31 cellular contexts compared by ENCODE assay signal in the genomic region with DNA sequence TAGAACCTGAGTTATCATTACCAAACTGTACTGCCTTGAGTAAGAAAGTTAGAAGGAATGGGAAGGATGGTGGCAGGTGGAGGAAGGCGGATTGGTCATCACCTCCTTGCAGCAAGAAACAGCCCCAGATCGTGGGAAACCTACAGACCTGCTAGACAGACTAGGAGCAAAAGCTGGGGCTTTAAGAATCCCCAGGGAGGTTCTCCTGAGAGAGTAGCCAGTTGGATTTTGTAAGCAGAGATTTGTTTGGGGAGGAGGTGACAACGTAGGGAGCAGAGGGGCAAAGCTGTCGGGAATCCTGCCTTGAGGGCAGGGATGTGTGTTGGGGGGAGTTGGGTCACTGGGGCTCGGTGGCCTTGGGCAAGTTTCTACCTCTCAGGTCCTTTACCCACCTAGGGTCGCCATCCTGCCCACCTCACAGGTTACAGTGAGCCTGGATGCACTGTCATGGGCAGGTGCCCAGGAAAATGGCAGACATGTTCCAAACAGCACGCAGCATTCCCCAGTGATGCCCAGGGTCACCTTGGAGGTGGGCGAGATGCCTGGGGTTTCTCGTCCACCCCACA. TPM values are rescaled to one million over a fixed set of nuclear protein-coding genes. Genes with fewer than 3 reads are reported as not detected.
DNase-seq lines count a peak whose midpoint lies in the region; ATAC-seq, FAIRE-seq and TF ChIP-seq lines count a peak whose summit lies in the region.
"Had no signal": no experiment of that assay in that cellular context is flagged by ENCODE, and none has a peak within 500 bp of the region (broad histone marks: within the 10 kb centered on the region; RNA-seq: fewer than 3 reads in every experiment).

No MANE protein-coding gene starts in this region.

- H2BK120ac ChIP-seq in trophoblast cell (ENCODE audit: insufficient read depth, low read length, poor library complexity) = no peak overlapping the region

- H3K27me3 ChIP-seq in HepG2 (ENCODE audit: control insufficient read depth in 1 of 2, insufficient read depth in 2 of 2, low read length in 2 of 2) = peaks cover 4 to 12% of the 10 kb centered on the region in 2 experiments; a peak in 4 of 5 replicates
- no peaks in the 10 kb centered on the region for H3K27me3 ChIP-seq in right lobe of liver
- peaks cover 18% of the 10 kb centered on the region for H3K27me3 ChIP-seq in astrocyte (ENCODE audit: insufficient read depth, low read length)
- no peaks in the 10 kb centered on the region for H3K27me3 ChIP-seq in trophoblast cell (ENCODE audit: insufficient read depth, low read length)
- peaks cover 22% of the 10 kb centered on the region for H3K27me3 ChIP-seq in lower lobe of right lung (ENCODE audit: low read depth)
- H3K27me3 ChIP-seq: breast epithelium had no signal

- FAIRE-seq in HepG2 (lab: Jason Lieb, UNC) = no peak
- no peak for FAIRE-seq in astrocyte (lab: Jason Lieb, UNC)
- FAIRE-seq: colon, G401.6 had no signal

- H3K4me3 Mint-ChIP-seq in astrocyte (ENCODE audit: unreplicated experiment) = no peak overlapping the region
- H3K4me3 Mint-ChIP-seq: activated CD4-positive, alpha-beta T cell treated with anti-CD3 and anti-CD28 coated beads for 36 hours had no signal

- H4K20me1 ChIP-seq in HepG2 (ENCODE audit: insufficient read depth, low read length) = no peaks in the 10 kb centered on the region
- no peaks in the 10 kb centered on the region for H4K20me1 ChIP-seq in astrocyte (ENCODE audit: insufficient read depth, low read length)

- H3K4me1 ChIP-seq in HepG2 (ENCODE audit: insufficient read depth, low read length) = peaks cover 15% of the 10 kb centered on the region
- H3K4me1 ChIP-seq in right lobe of liver = peaks cover 0 to 13% (median 7%) of the 10 kb centered on the region in 4 donors
- no peaks in the 10 kb centered on the region for H3K4me1 ChIP-seq in astrocyte (ENCODE audit: insufficient read depth, low read length)
- H3K4me1 ChIP-seq in trophoblast cell (ENCODE audit: control insufficient read depth in 1 of 2, insufficient read depth in 2 of 2, low read length in 2 of 2) = peaks cover 7 to 15% of the 10 kb centered on the region in 2 experiments
- peaks cover 11% of the 10 kb centered on the region for H3K4me1 ChIP-seq in lower lobe of right lung
- H3K4me1 ChIP-seq: breast epithelium, Caco-2 had no signal

- H3K4me1 Mint-ChIP-seq in astrocyte (ENCODE audit: low read depth, unreplicated experiment) = peaks cover 13% of the 10 kb centered on the region
- H3K4me1 Mint-ChIP-seq: activated naive CD4-positive, alpha-beta T cell treated with anti-CD3 and anti-CD28 coated beads, Interleukin-2, amount 50 U/mL, for 24 hours had no signal

- H3K36me3 ChIP-seq in HepG2 (replicated peaks in 1 of 2; ENCODE audit: control insufficient read depth in 1 of 2, insufficient read depth in 2 of 2, low read length in 2 of 2) (no peaks in the 10 kb centered on the region), right lobe of liver (no peaks in the 10 kb centered on the region), astrocyte (ENCODE audit: insufficient read depth, low read length) (no peaks in the 10 kb centered on the region), trophoblast cell (ENCODE audit: control insufficient read depth in 1 of 2, insufficient read depth in 2 of 2, low read length in 2 of 2) (no peaks in the 10 kb centered on the region), lower lobe of right lung (no peaks in the 10 kb centered on the region)
- H3K36me3 ChIP-seq: breast epithelium, MG63, stomach, tibial nerve had no signal

- no peak for TF ChIP-seq CTCF in HepG2 (CRISPR knock-in tag; IDR thresholded peaks at IDR 0.05)
- no peak for TF ChIP-seq CTCF in right lobe of liver (IDR thresholded peaks at IDR 0.05)
- no peak for TF ChIP-seq CTCF in astrocyte (IDR thresholded peaks at IDR 0.05; ENCODE audit: insufficient read depth, low read depth, low read length)
- TF ChIP-seq CTCF in lower lobe of right lung (IDR thresholded peaks at IDR 0.05) = no peak
- TF ChIP-seq CTCF in GM10266 (IDR thresholded peaks at IDR 0.05; ENCODE audit: control insufficient read depth, insufficient read depth, low read depth, missing control alignments) = no peak

- TF ChIP-seq POLR2A in HepG2 (IDR thresholded peaks at IDR 0.05; ENCODE audit: insufficient read depth in 1 of 2, low read depth in 2 of 2, low read length in 2 of 2) (no peak), right lobe of liver (IDR thresholded peaks at IDR 0.05) (no peak)

- intact Hi-C loops in HepG2 (cut with micrococcal nuclease; ENCODE audit: unreplicated experiment) = loop anchor here (1.0 to 10.0 kb wide), 2 partner anchors 14 to 55 kb away; a partner anchor contains a TSS
- intact Hi-C loops in right lobe of liver (cut with DNase I) = no loop called here
- intact Hi-C loops in lower lobe of right lung (cut with DNase I) = no loop called here

- H3K4ac ChIP-seq in trophoblast cell (ENCODE audit: low read depth, low read length) = no peak overlapping the region

- no peak overlapping the region for H3K18ac ChIP-seq in trophoblast cell (ENCODE audit: low read length)

- H4K12ac ChIP-seq in trophoblast cell (ENCODE audit: low read depth, low read length) = no peak overlapping the region

- H3K9me3 Mint-ChIP-seq in astrocyte (ENCODE audit: unreplicated experiment) = no peaks in the 10 kb centered on the region
- H3K9me3 Mint-ChIP-seq: activated naive CD4-positive, alpha-beta T cell treated with anti-CD3 and anti-CD28 coated beads, Interleukin-2, amount 50 U/mL, for 24 hours; activated T-helper 2 cell treated with anti-CD3 and anti-CD28 coated beads, Interferon-gamma antibody, Interleukin-2, Interleukin-4, amounts not matched to agents 10 μg/mL and 5 μg/mL and 100 μg/mL, durations not matched to agents 14 hours and 24 hours and 36 hours; immature natural killer cell had no signal

- peak overlapping the region; percentile 77 for H3K4me2 ChIP-seq in HepG2 (ENCODE audit: low read depth, low read length)
- no peak overlapping the region for H3K4me2 ChIP-seq in astrocyte (ENCODE audit: low read length)
- H3K4me2 ChIP-seq in trophoblast cell (ENCODE audit: low read length) = no peak overlapping the region

- no peaks in the 10 kb centered on the region for H3K36me3 Mint-ChIP-seq in astrocyte (ENCODE audit: low read depth, unreplicated experiment)
- H3K36me3 Mint-ChIP-seq: activated naive CD4-positive, alpha-beta T cell treated with anti-CD3 and anti-CD28 coated beads, Interleukin-2, amount 50 U/mL, for 24 hours; CD14-positive monocyte; immature natural killer cell had no signal

- H3K9ac ChIP-seq in HepG2 (ENCODE audit: insufficient read depth, low read depth, low read length) = no peak overlapping the region
- H3K9ac ChIP-seq in astrocyte (ENCODE audit: low read length) = no peak overlapping the region
- no peak overlapping the region for H3K9ac ChIP-seq in trophoblast cell (ENCODE audit: low read length)

- DNase-seq in HepG2 (ENCODE audit: low spot score) = no peak
- DNase-seq in right lobe of liver = no peak
- DNase-seq in astrocyte (ENCODE audit: low read depth) = no peak
- DNase-seq in trophoblast cell = no peak
- no peak for DNase-seq in hippocampal formation (lab: John Stamatoyannopoulos, UW)
- DNase-seq in lower lobe of right lung = no peak
- DNase-seq in GM10266 (ENCODE audit: extremely low spot score) = no peak
- DNase-seq: 8988T, DMS79, NCI-H1417, SW 1271 had no signal

- no peak for ATAC-seq in HepG2
- ATAC-seq in right lobe of liver = no peak
- ATAC-seq in lower lobe of right lung = no peak
- ATAC-seq in HG02973 (IDR thresholded peaks at IDR 0.05; ENCODE audit: unreplicated experiment) = no peak

- no TSS peak for BruUV-seq in HepG2 (replicated peaks; lab: Mats Ljungman, UMichigan)

- TF ChIP-seq EP300 in HepG2 (IDR thresholded peaks at IDR 0.05; ENCODE audit: low read depth in 2 of 2, low read length in 2 of 2) (no peak), HepG2 (CRISPR knock-in tag; IDR thresholded peaks at IDR 0.05; ENCODE audit: borderline replicate concordance) (no peak; the same call in 1 of the 2 replicates)

- WGBS in HepG2 (ENCODE audit: low lambda C conversion rate) = 72% methylated on average over 6 of the region's 9 CpGs
- WGBS in right lobe of liver (ENCODE audit: insufficient coverage, low coverage, low lambda C conversion rate, missing lambda C conversion rate) = 63% methylated on average over 2 of the region's 9 CpGs
- no CpG with 5 or more reads among the region's 9 CpGs for WGBS in trophoblast cell (ENCODE audit: extremely low coverage, insufficient coverage, insufficient read length)

- H3K27me3 Mint-ChIP-seq in astrocyte (ENCODE audit: low read depth, unreplicated experiment) = peaks cover 7% of the 10 kb centered on the region

- H3K9me3 ChIP-seq in HepG2 (ENCODE audit: low read length) (no peaks in the 10 kb centered on the region), right lobe of liver (no peaks in the 10 kb centered on the region), astrocyte (ENCODE audit: insufficient read depth, low read depth, low read length) (no peaks in the 10 kb centered on the region), trophoblast cell (ENCODE audit: insufficient read depth, low read depth, low read length) (peaks cover 2% of the 10 kb centered on the region), lower lobe of right lung (no peaks in the 10 kb centered on the region)
- H3K9me3 ChIP-seq: breast epithelium, Caco-2, MG63, stomach, tibial nerve had no signal

- H3K79me1 ChIP-seq in trophoblast cell (ENCODE audit: low read length) = peaks cover 12% of the 10 kb centered on the region

- H3K27ac ChIP-seq in HepG2 (ENCODE audit: extremely low read length, insufficient read depth, low read length) = no peak overlapping the region
- no peak overlapping the region for H3K27ac ChIP-seq in right lobe of liver
- H3K27ac ChIP-seq in astrocyte (ENCODE audit: low read depth, low read length) = no peak overlapping the region
- H3K27ac ChIP-seq in trophoblast cell (ENCODE audit: low read depth, low read length) = no peak overlapping the region
- no peak overlapping the region for H3K27ac ChIP-seq in lower lobe of right lung
- H3K27ac ChIP-seq: breast epithelium, epithelial cell of prostate, tibial nerve had no signal

- peak overlapping the region; percentile 44 for H4K91ac ChIP-seq in trophoblast cell (ENCODE audit: low read depth, low read length)

- H3K79me2 ChIP-seq in HepG2 (ENCODE audit: insufficient read depth, low read length) (no peaks in the 10 kb centered on the region), astrocyte (ENCODE audit: insufficient read depth, low read length) (no peaks in the 10 kb centered on the region), trophoblast cell (ENCODE audit: control insufficient read depth, insufficient read depth, low read length, poor library complexity) (no peaks in the 10 kb centered on the region)

- H3K4me3 ChIP-seq in HepG2 (replicated peaks in 1 of 3; ENCODE audit: insufficient read depth in 1 of 3, low read depth in 2 of 3, low read length in 3 of 3) = no peak overlapping the region
- H3K4me3 ChIP-seq in right lobe of liver = no peak overlapping the region
- no peak overlapping the region for H3K4me3 ChIP-seq in astrocyte (ENCODE audit: insufficient read depth, low read depth, low read length)
- no peak overlapping the region for H3K4me3 ChIP-seq in trophoblast cell (ENCODE audit: low read depth, low read length)
- H3K4me3 ChIP-seq in lower lobe of right lung = no peak overlapping the region
- H3K4me3 ChIP-seq: MG63 had no signal

- H4K8ac ChIP-seq in trophoblast cell (ENCODE audit: low read depth, low read length) = no peak overlapping the region

- H3K27ac Mint-ChIP-seq in astrocyte (ENCODE audit: unreplicated experiment) = peak overlapping the region; percentile 41
- H3K27ac Mint-ChIP-seq: activated CD4-positive, alpha-beta T cell treated with anti-CD3 and anti-CD28 coated beads for 36 hours; activated naive CD4-positive, alpha-beta T cell treated with anti-CD3 and anti-CD28 coated beads, Interleukin-2, amount 50 U/mL, for 24 hours; activated T-helper 2 cell treated with anti-CD3 and anti-CD28 coated beads, Interferon-gamma antibody, Interleukin-2, Interleukin-4, amounts not matched to agents 10 μg/mL and 5 μg/mL and 100 μg/mL, durations not matched to agents 14 hours and 24 hours and 36 hours; CD14-positive monocyte; immature natural killer cell had no signal

- in situ Hi-C loops in HepG2 (cut with HindIII; ENCODE audit: extremely low pct_ligation_motif_present, low pct_unique_long_range_greater_than_20kb) = no loop called here

- no peak overlapping the region for H2AFZ ChIP-seq in HepG2 (ENCODE audit: low read length)
- no peak overlapping the region for H2AFZ ChIP-seq in astrocyte (ENCODE audit: low read depth, low read length)
- no peak overlapping the region for H2AFZ ChIP-seq in trophoblast cell (ENCODE audit: insufficient read depth, low read length, poor library complexity)

- peak overlapping the region; percentile 12 for H2BK12ac ChIP-seq in trophoblast cell (ENCODE audit: low read length)

- no peak overlapping the region for H2AK5ac ChIP-seq in trophoblast cell (ENCODE audit: low read length)

- CTCF ChIA-PET in HepG2 (lab: Yijun Ruan, JAX; ENCODE audit: low intra/inter-chr PET ratio, low total read pairs) = interaction anchor here (1.7 to 2.0 kb wide), 3 partner anchors 14 to 97 kb away, joined by 9 to 13 read pairs (median 9); a partner anchor contains a TSS

- POLR2A ChIA-PET in HepG2 (lab: Yijun Ruan, JAX) = interaction anchor here (0.6 to 3.2 kb wide), 3 partner anchors 14 to 26 kb away, joined by 3 to 28 read pairs (median 8); no protein-coding TSS in a partner anchor

- no peak overlapping the region for H2BK5ac ChIP-seq in trophoblast cell (ENCODE audit: low read depth, low read length, poor library complexity)

- no peak overlapping the region for H3K14ac ChIP-seq in trophoblast cell (ENCODE audit: low read length)

- TF ChIP-seq RAD21 in HepG2 (CRISPR knock-in tag; IDR thresholded peaks at IDR 0.05) = no peak

- no peak overlapping the region for H3K23ac ChIP-seq in trophoblast cell (ENCODE audit: low read length)

RNA-seq across cellular contexts. Expression of a gene that starts 49.2 kb away (rescaled TPM):
- total RNA-seq in HepG2 (2016; rRNA removed; fragmentation: Illumina TruSeq; extraction: Trizol) = not detected in 2 replicates
- not detected in 2 replicates for total RNA-seq in HepG2 (2016; cell fraction: cytosol; rRNA removed; fragmentation: Illumina TruSeq; extraction: Trizol; ENCODE audit: low read depth)
- total RNA-seq in HepG2 (2016; cell fraction: insoluble cytoplasmic fraction; rRNA removed; fragmentation: Illumina TruSeq; extraction: Trizol) = not detected in 2 replicates
- not detected in 2 replicates for total RNA-seq in HepG2 (2016; cell fraction: membrane; rRNA removed; fragmentation: Illumina TruSeq; extraction: Trizol)
- not detected in 2 replicates for total RNA-seq in HepG2 (2016; cell fraction: nucleus; rRNA removed; fragmentation: Illumina TruSeq; extraction: Trizol)
- polyA plus RNA-seq in HepG2 (2011; rRNA removed) = 0.37 TPM in 1 of 2 replicates, not detected in the other
- not detected in 2 replicates for polyA plus RNA-seq in HepG2 (2011; cell fraction: cytosol; rRNA removed)
- polyA plus RNA-seq in HepG2 (2011; cell fraction: nucleus; rRNA removed) = not detected in 2 replicates
- polyA plus RNA-seq in HepG2 (2012) = not detected in 2 replicates
- not detected in 2 replicates for polyA plus RNA-seq in HepG2 (2016; cell fraction: cytosol; fragmentation: Illumina TruSeq; extraction: Trizol; ENCODE audit: low read depth)
- polyA plus RNA-seq in HepG2 (2016; cell fraction: insoluble cytoplasmic fraction; fragmentation: Illumina TruSeq; extraction: Trizol; ENCODE audit: low read depth) = not detected in 2 replicates
- not detected in 2 replicates for polyA plus RNA-seq in HepG2 (2016; cell fraction: membrane; fragmentation: Illumina TruSeq; extraction: Trizol; ENCODE audit: low read depth)
- not detected in 2 replicates for polyA plus RNA-seq in HepG2 (2016; cell fraction: nucleus; fragmentation: Illumina TruSeq; extraction: Trizol; ENCODE audit: insufficient read depth, low read depth)
- polyA minus RNA-seq in HepG2 (2011; rRNA and poly(A)+ RNA removed; ENCODE audit: low replicate concordance) = 0.78 TPM in 1 of 2 replicates, not detected in the other
- polyA minus RNA-seq in HepG2 (2011; cell fraction: cytosol; rRNA and poly(A)+ RNA removed) = not detected in 2 replicates
- not detected in 2 replicates for polyA minus RNA-seq in HepG2 (2011; cell fraction: nucleus; rRNA and poly(A)+ RNA removed)
- total RNA-seq in right lobe of liver = not detected
- not detected in 2 replicates for total RNA-seq in astrocyte
- not detected in 2 replicates for polyA plus RNA-seq in trophoblast cell (2013)
- not detected for total RNA-seq in lower lobe of right lung
- total RNA-seq: activated CD4-positive, alpha-beta T cell treated with anti-CD3 and anti-CD28 coated beads for 36 hours; activated T-helper 2 cell treated with anti-CD3 and anti-CD28 coated beads, Interferon-gamma antibody, Interleukin-2, Interleukin-4, amounts not matched to agents 10 μg/mL and 5 μg/mL and 100 μg/mL, durations not matched to agents 14 hours and 24 hours and 36 hours; breast epithelium; Caco-2; glomerular endothelial cell; HT1080; left colon; right cardiac atrium; RPMI7951; stomach; tibial nerve had no signal
- polyA plus RNA-seq: CD14-positive monocyte, immature natural killer cell, neural cell, right cardiac atrium, stomach had no signal

RNA-seq across cellular contexts. Expression of a gene that starts 55.5 kb away (rescaled TPM):
- total RNA-seq in HepG2 (2016; rRNA removed; fragmentation: Illumina TruSeq; extraction: Trizol) = 2.1 and 3.6 TPM in 2 replicates
- 2.0 and 2.2 TPM in 2 replicates for total RNA-seq in HepG2 (2016; cell fraction: cytosol; rRNA removed; fragmentation: Illumina TruSeq; extraction: Trizol; ENCODE audit: low read depth)
- total RNA-seq in HepG2 (2016; cell fraction: insoluble cytoplasmic fraction; rRNA removed; fragmentation: Illumina TruSeq; extraction: Trizol) = 1.7 and 2.4 TPM in 2 replicates
- total RNA-seq in HepG2 (2016; cell fraction: membrane; rRNA removed; fragmentation: Illumina TruSeq; extraction: Trizol) = 2.1 and 2.3 TPM in 2 replicates
- total RNA-seq in HepG2 (2016; cell fraction: nucleus; rRNA removed; fragmentation: Illumina TruSeq; extraction: Trizol) = 1.8 and 2.7 TPM in 2 replicates
- 2.8 and 3.3 TPM in 2 replicates for polyA plus RNA-seq in HepG2 (2011; rRNA removed)
- 1.4 and 1.9 TPM in 2 replicates for polyA plus RNA-seq in HepG2 (2011; cell fraction: cytosol; rRNA removed)
- 3.1 and 3.6 TPM in 2 replicates for polyA plus RNA-seq in HepG2 (2011; cell fraction: nucleus; rRNA removed)
- polyA plus RNA-seq in HepG2 (2012) = 3.8 and 7.8 TPM in 2 replicates
- 6.6 and 6.7 TPM in 2 replicates for polyA plus RNA-seq in HepG2 (2016; cell fraction: cytosol; fragmentation: Illumina TruSeq; extraction: Trizol; ENCODE audit: low read depth)
- polyA plus RNA-seq in HepG2 (2016; cell fraction: insoluble cytoplasmic fraction; fragmentation: Illumina TruSeq; extraction: Trizol; ENCODE audit: low read depth) = 4.1 and 6.8 TPM in 2 replicates
- 4.0 and 5.5 TPM in 2 replicates for polyA plus RNA-seq in HepG2 (2016; cell fraction: membrane; fragmentation: Illumina TruSeq; extraction: Trizol; ENCODE audit: low read depth)
- 3.8 and 5.1 TPM in 2 replicates for polyA plus RNA-seq in HepG2 (2016; cell fraction: nucleus; fragmentation: Illumina TruSeq; extraction: Trizol; ENCODE audit: insufficient read depth, low read depth)
- polyA minus RNA-seq in HepG2 (2011; rRNA and poly(A)+ RNA removed; ENCODE audit: low replicate concordance) = 2.0 and 2.7 TPM in 2 replicates
- polyA minus RNA-seq in HepG2 (2011; cell fraction: cytosol; rRNA and poly(A)+ RNA removed) = 0.97 and 2.1 TPM in 2 replicates
- 1.4 and 1.7 TPM in 2 replicates for polyA minus RNA-seq in HepG2 (2011; cell fraction: nucleus; rRNA and poly(A)+ RNA removed)
- 1 to 10 TPM in 2 of 6 experiments, under 1 TPM in 4; 0.39 to 4.9 (median 0.59) TPM for total RNA-seq in right lobe of liver
- total RNA-seq in astrocyte = 2.1 and 2.2 TPM in 2 replicates
- 5.3 and 5.4 TPM in 2 replicates for polyA plus RNA-seq in trophoblast cell (2013)
- 5.5 TPM for total RNA-seq in lower lobe of right lung
- polyA plus RNA-seq: CD14-positive monocyte had no signal
